8 cellular contexts compared by ENCODE assay signal in the genomic region with DNA sequence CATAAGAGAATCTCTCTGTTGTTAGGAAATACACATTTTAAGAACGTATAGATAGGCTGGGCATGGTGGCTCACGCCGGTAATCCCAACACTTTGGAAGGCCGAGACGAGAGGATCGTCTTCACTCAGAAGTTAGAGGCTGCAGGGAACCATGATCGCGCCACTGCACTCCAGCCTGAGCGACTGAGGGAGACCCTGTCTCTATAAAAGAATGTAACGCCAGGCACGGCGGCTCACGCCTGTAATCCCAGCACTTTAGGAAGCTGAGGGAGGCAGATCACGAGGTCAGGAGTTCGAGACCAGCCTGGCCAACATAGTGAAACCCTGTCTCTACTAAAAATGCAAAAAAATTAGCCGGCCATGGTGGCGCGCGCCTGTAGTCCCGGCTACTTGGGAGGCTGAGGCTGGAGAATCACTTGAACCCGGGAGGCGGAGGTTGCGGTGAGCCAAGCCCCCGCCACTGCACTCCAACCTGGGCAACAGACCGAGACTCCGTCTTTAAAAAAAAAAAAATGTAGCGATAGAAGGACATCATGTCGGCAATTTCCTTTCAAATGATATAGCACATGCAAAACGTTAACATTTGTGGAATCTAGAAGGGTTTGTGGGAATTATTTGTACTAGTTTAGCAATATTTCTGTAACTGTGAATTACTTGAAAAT.
A peak's percentile ranks its signal among the peaks of the same experiment; 100 is the strongest.
DNase-seq lines count a peak whose midpoint lies in the region; FAIRE-seq and TF ChIP-seq lines count a peak whose summit lies in the region.

No MANE protein-coding gene starts in this region.

- peak overlapping the region; percentile 94 for H3K27ac ChIP-seq in BLaER1
- H3K27ac ChIP-seq in effector memory CD4-positive, alpha-beta T cell (ENCODE audit: insufficient read depth, low read length, poor library complexity, severe bottlenecking) = peak overlapping the region; percentile 85

- H3K4me2 ChIP-seq in BLaER1 = peak overlapping the region; percentile 83

- peaks cover 27% of the 10 kb centered on the region for H3K36me3 Mint-ChIP-seq in nephron (ENCODE audit: low read depth)

- DNase-seq in NB4 (ENCODE audit: low read depth) = no peak
- DNase-seq in effector memory CD4-positive, alpha-beta T cell = no peak
- DNase-seq in activated CD8-positive, alpha-beta memory T cell treated with anti-CD3 and anti-CD28 coated beads for 24 hours = no peak
- no peak for DNase-seq in stimulated activated naive CD4-positive, alpha-beta T cell treated with Interleukin-2 at 50 U/mL for 16 hours (lab: John Stamatoyannopoulos, UW)
- no peak for DNase-seq in H54 (ENCODE audit: insufficient read length, low spot score)
- DNase-seq in NCI-H2171 (lab: John Stamatoyannopoulos, UW) = no peak

- H4K20me1 ChIP-seq in BLaER1 = peaks cover 42% of the 10 kb centered on the region

- TF ChIP-seq CTCF in NB4 (IDR thresholded peaks at IDR 0.05; ENCODE audit: low read depth, low read length) (no peak), nephron (IDR thresholded peaks at IDR 0.05; ENCODE audit: unreplicated experiment in 3 of 3) (no peak)

- H3K27me3 ChIP-seq in BLaER1 = no peaks in the 10 kb centered on the region
- H3K27me3 ChIP-seq in effector memory CD4-positive, alpha-beta T cell (replicated peaks; ENCODE audit: control insufficient read depth, insufficient read depth, low read length, poor library complexity, severe bottlenecking) = no peaks in the 10 kb centered on the region

- peaks cover 60% of the 10 kb centered on the region for H3K4me1 ChIP-seq in BLaER1
- peaks cover 16% of the 10 kb centered on the region for H3K4me1 ChIP-seq in effector memory CD4-positive, alpha-beta T cell (ENCODE audit: control insufficient read depth, insufficient read depth, low read length, poor library complexity, severe bottlenecking)

- peak overlapping the region; percentile 96 for H3K9ac ChIP-seq in BLaER1

- H3K4me1 Mint-ChIP-seq in nephron = peaks cover 43% of the 10 kb centered on the region

- H3K9me3 ChIP-seq in BLaER1 = no peaks in the 10 kb centered on the region
- no peaks in the 10 kb centered on the region for H3K9me3 ChIP-seq in effector memory CD4-positive, alpha-beta T cell (ENCODE audit: control insufficient read depth, low read length)

- FAIRE-seq in H54 (lab: Jason Lieb, UNC) = no peak

- no peaks in the 10 kb centered on the region for H3K27me3 Mint-ChIP-seq in nephron (ENCODE audit: low read depth)

- H3K27ac Mint-ChIP-seq in nephron = peak overlapping the region; percentile 93 to 98 (median 97)

- TF ChIP-seq POLR2A in NB4 (IDR thresholded peaks at IDR 0.05; ENCODE audit: extremely low read depth, insufficient read length) = no peak
- TF ChIP-seq POLR2A in H54 (IDR thresholded peaks at IDR 0.05; ENCODE audit: low read depth, low read length) = no peak

- peaks cover 35% of the 10 kb centered on the region for H3K36me3 ChIP-seq in BLaER1
- H3K36me3 ChIP-seq in effector memory CD4-positive, alpha-beta T cell (ENCODE audit: control insufficient read depth, insufficient read depth, low read length) = peaks cover 19% of the 10 kb centered on the region

- no peaks in the 10 kb centered on the region for H3K9me3 Mint-ChIP-seq in nephron

- H3K4me3 Mint-ChIP-seq in nephron = peak overlapping the region; percentile 88 to 93 (median 91)

- peak overlapping the region; percentile 86 for H3K4me3 ChIP-seq in BLaER1
- peak overlapping the region; percentile 100 for H3K4me3 ChIP-seq in NB4 (ENCODE audit: low read depth, low read length)
- peak overlapping the region; percentile 69 for H3K4me3 ChIP-seq in effector memory CD4-positive, alpha-beta T cell (ENCODE audit: insufficient read depth, low read depth, low read length, poor library complexity, severe bottlenecking)
